21 cellular contexts compared by ENCODE assay signal in genomic region chr11:119525855-119526196, GRCh38.
DNase-seq lines count a peak whose midpoint lies in the region; ATAC-seq, FAIRE-seq and TF ChIP-seq lines count a peak whose summit lies in the region.
"Had no signal": no experiment of that assay in that cellular context is flagged by ENCODE, and none has a peak within 500 bp of the region (broad histone marks: within the 10 kb centered on the region; RNA-seq: fewer than 3 reads in every experiment).

No MANE protein-coding gene starts in this region.

- no peak for TF ChIP-seq CTCF in HEK293 (tag by site-specific recombination; IDR thresholded peaks at IDR 0.05)
- TF ChIP-seq CTCF in kidney (IDR thresholded peaks at IDR 0.05; ENCODE audit: borderline replicate concordance, extremely low read depth, insufficient read depth) = no peak
- TF ChIP-seq CTCF in spleen (IDR thresholded peaks at IDR 0.05 in 8 of 11, conservative IDR thresholded peaks at IDR 0.05 in 3 of 11) = no peak
- TF ChIP-seq CTCF in osteoblast (IDR thresholded peaks at IDR 0.05; ENCODE audit: extremely low read depth, low read depth, low read length) = no peak

- intact Hi-C loops in kidney (cut with DNase I) = no loop called here
- intact Hi-C loops in spleen (cut with DNase I; ENCODE audit: low total_unique reads) = no loop called here

- CTCF ChIA-PET in HEK293 (lab: Yijun Ruan, JAX) = interaction anchor here (3.5 kb wide), 1 partner anchor 8 kb away, joined by 19 read pairs; no protein-coding TSS in a partner anchor

- no peak for FAIRE-seq in kidney (lab: Jason Lieb, UNC)
- FAIRE-seq: A204.1, HTR-8/SVneo, K562 had no signal

- no peaks in the 10 kb centered on the region for H3K27me3 ChIP-seq in spleen (replicated peaks in 1 of 7)
- peaks cover 44% of the 10 kb centered on the region for H3K27me3 ChIP-seq in osteoblast (ENCODE audit: insufficient read depth, low read length)
- H3K27me3 ChIP-seq: BE2C had no signal

- DNase-seq in 8988T (peak; percentile 5), kidney (peak; percentile 36), spleen (peak; percentile 25), osteoblast (ENCODE audit: insufficient read length, low spot score, missing footprints) (no peak), NCI-H1105 (lab: John Stamatoyannopoulos, UW) (no peak)
- no peak for DNase-seq in effector memory CD8-positive, alpha-beta T cell
- DNase-seq: ACHN; BE2C; CD4-positive, alpha-beta memory T cell; DMS153; DMS79 treated with DMSO at 0.1 percent for 48 hours; GOT3; H7; IMR-90 had no signal

- no peaks in the 10 kb centered on the region for H4K20me1 ChIP-seq in osteoblast (ENCODE audit: insufficient read depth, low read length)

- H3K9me3 ChIP-seq in HEK293 (ENCODE audit: control insufficient read depth, insufficient read depth, low read depth, low read length) (no peaks in the 10 kb centered on the region), kidney (ENCODE audit: control insufficient read depth in 1 of 2, low read length in 2 of 2) (no peaks in the 10 kb centered on the region), spleen (no peaks in the 10 kb centered on the region), osteoblast (ENCODE audit: low read depth, low read length) (no peaks in the 10 kb centered on the region)
- H3K9me3 ChIP-seq: BE2C had no signal

- ATAC-seq in HG03521 (IDR thresholded peaks at IDR 0.05; ENCODE audit: unreplicated experiment) = no peak
- no peak for ATAC-seq in effector memory CD8-positive, alpha-beta T cell (replicated peaks)
- ATAC-seq: HCT116, K562 had no signal

- no peaks in the 10 kb centered on the region for H3K36me3 Mint-ChIP-seq in effector memory CD8-positive, alpha-beta T cell (ENCODE audit: insufficient read depth)
- H3K36me3 Mint-ChIP-seq: CD4-positive, alpha-beta memory T cell had no signal

- H3K27ac ChIP-seq in HEK293 (ENCODE audit: extremely low read depth, low read depth, low read length) (no peak overlapping the region), kidney (ENCODE audit: low read depth in 2 of 2, low read length in 2 of 2) (no peak overlapping the region), spleen (peak overlapping the region in 2 of 8 donors; percentile 7 to 42), osteoblast (ENCODE audit: low read depth, low read length) (no peak overlapping the region)
- H3K27ac ChIP-seq: C4-2B had no signal

- no peaks in the 10 kb centered on the region for H3K36me3 ChIP-seq in HEK293 (ENCODE audit: control insufficient read depth in 2 of 2, insufficient read depth in 1 of 2, low read length in 2 of 2)
- H3K36me3 ChIP-seq in kidney (ENCODE audit: control insufficient read depth in 1 of 2, insufficient read depth in 2 of 2, low read length in 2 of 2) = no peaks in the 10 kb centered on the region
- H3K36me3 ChIP-seq in spleen = no peaks in the 10 kb centered on the region
- H3K36me3 ChIP-seq in osteoblast (ENCODE audit: insufficient read depth, low read length) = no peaks in the 10 kb centered on the region
- H3K36me3 ChIP-seq: BE2C had no signal

- H3K4me1 ChIP-seq in HEK293 (ENCODE audit: control insufficient read depth, insufficient read depth, low read length) (no peaks in the 10 kb centered on the region), kidney (ENCODE audit: control insufficient read depth in 1 of 2, insufficient read depth in 1 of 2, low read depth in 1 of 2, low read length in 2 of 2) (no peaks in the 10 kb centered on the region), spleen (peaks cover 0 to 18% (median 3%) of the 10 kb centered on the region in 6 donors), osteoblast (ENCODE audit: insufficient read depth, low read length) (no peaks in the 10 kb centered on the region)
- H3K4me1 ChIP-seq: BE2C had no signal

- no peak overlapping the region for H2AFZ ChIP-seq in osteoblast (ENCODE audit: low read length)

- H3K27ac Mint-ChIP-seq in effector memory CD8-positive, alpha-beta T cell = no peak overlapping the region
- H3K27ac Mint-ChIP-seq: CD4-positive, alpha-beta memory T cell had no signal

- H3K4me3 ChIP-seq in HEK293 (ENCODE audit: low read depth, low read length) (no peak overlapping the region), kidney (ENCODE audit: low read length in 2 of 2) (no peak overlapping the region), spleen (no peak overlapping the region), osteoblast (ENCODE audit: insufficient read depth, low read length) (no peak overlapping the region)
- H3K4me3 ChIP-seq: K562 had no signal

- no peak overlapping the region for H3K9ac ChIP-seq in kidney (ENCODE audit: low read length in 2 of 2)

- 79 to 88% (median 81%) methylated on average over 5 of the region's 5 CpGs for WGBS in spleen, 5 donors

- TF ChIP-seq POLR2A in spleen (IDR thresholded peaks at IDR 0.05) = no peak

- no peaks in the 10 kb centered on the region for H3K4me1 Mint-ChIP-seq in effector memory CD8-positive, alpha-beta T cell (ENCODE audit: low read depth in 2 of 2)
- H3K4me1 Mint-ChIP-seq: CD4-positive, alpha-beta memory T cell had no signal

- H3K27me3 Mint-ChIP-seq in effector memory CD8-positive, alpha-beta T cell = peaks cover 26 to 66% of the 10 kb centered on the region in 2 donors

- no peak overlapping the region for H3K4me3 Mint-ChIP-seq in effector memory CD8-positive, alpha-beta T cell
- H3K4me3 Mint-ChIP-seq: CD4-positive, alpha-beta memory T cell had no signal

- H3K9me3 Mint-ChIP-seq in effector memory CD8-positive, alpha-beta T cell = no peaks in the 10 kb centered on the region

- no peaks in the 10 kb centered on the region for H3K79me2 ChIP-seq in osteoblast (ENCODE audit: insufficient read depth, low read length)

- no peak overlapping the region for H3K4me2 ChIP-seq in osteoblast (ENCODE audit: insufficient read depth, low read length)

- POLR2A ChIA-PET in HEK293 (lab: Yijun Ruan, JAX) = no interaction called here

TF ChIP-seq in HEK293, 187 proteins besides CTCF, POLR2A, EP300 and RAD21:
- TF ChIP-seq ZNF555 (tag by site-specific recombination; conservative IDR thresholded peaks at IDR 0.05) (no peak), ZNF623 (tag by site-specific recombination; IDR thresholded peaks at IDR 0.05) (peak; percentile 67), ZNF48 (tag by site-specific recombination; IDR thresholded peaks at IDR 0.05) (no peak), ZBTB1 (tag by site-specific recombination; IDR thresholded peaks at IDR 0.05) (no peak)
TF ChIP-seq in HEK293: peak in this region for 1.

Comparison
In these comparisons a context has a peak if more than half of its experiments do, and no peak if none do; other contexts are left out.
1. DNase-seq: peak in 8988T (single experiment), kidney (single experiment) and spleen (single experiment); none in osteoblast (single experiment), effector memory CD8-positive, alpha-beta T cell (0 of 3) and NCI-H1105 (single experiment).